Comparison of ENCODE assay signal across 1 cellular context in the genomic region with DNA sequence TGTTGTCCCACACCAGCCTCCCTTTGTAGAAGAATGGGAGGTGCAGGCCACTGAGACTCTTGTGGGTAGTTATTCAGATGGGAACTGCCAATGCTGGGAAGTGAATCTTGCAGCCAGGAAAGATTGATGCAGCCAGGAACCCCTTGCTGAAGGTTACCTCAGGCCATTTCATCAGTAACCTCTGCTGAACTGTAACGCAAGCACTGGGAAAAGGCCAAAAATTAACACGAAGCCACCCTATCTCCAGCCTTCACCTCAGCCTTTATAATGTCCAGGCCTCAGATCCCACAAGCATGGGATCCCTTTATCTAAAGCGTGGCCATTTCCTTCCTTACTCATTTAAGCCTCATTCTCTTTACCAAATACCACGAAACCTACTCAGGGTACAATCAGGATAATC.
TF ChIP-seq lines count a peak whose summit lies in the region.

No MANE protein-coding gene starts in this region.

TF ChIP-seq in HepG2, 621 proteins besides CTCF, POLR2A, EP300 and RAD21 (continued from another document):
- TF ChIP-seq FUBP1 (CRISPR knock-in tag; IDR thresholded peaks at IDR 0.05; ENCODE audit: borderline replicate concordance) (no peak), PCBP2 (optimal IDR thresholded peaks at IDR 0.05; ENCODE audit: low read depth, low read length, poor library complexity, severe bottlenecking) (no peak), ZNF607 (CRISPR knock-in tag; IDR thresholded peaks at IDR 0.05; ENCODE audit: borderline replicate concordance) (no peak), PRMT3 (CRISPR knock-in tag; IDR thresholded peaks at IDR 0.05; ENCODE audit: borderline replicate concordance, low read depth) (no peak), IKZF4 (CRISPR knock-in tag; IDR thresholded peaks at IDR 0.05; ENCODE audit: borderline replicate concordance, low read depth, not compliant biosample characterization) (no peak)
